ENCODE assay signal across 12 cellular contexts in genomic region chr15:68652141-68652540, GRCh38.
A peak's percentile ranks its signal among the peaks of the same experiment; 100 is the strongest.
DNase-seq lines count a peak whose midpoint lies in the region; ATAC-seq, FAIRE-seq and TF ChIP-seq lines count a peak whose summit lies in the region.
"Had no signal": no experiment of that assay in that cellular context is flagged by ENCODE, and none has a peak within 500 bp of the region (broad histone marks: within the 10 kb centered on the region; RNA-seq: fewer than 3 reads in every experiment).

No MANE protein-coding gene starts in this region.

- DNase-seq in H54 (ENCODE audit: insufficient read length, low spot score), result peak; percentile 25
- DNase-seq in NCI-H69 (lab: John Stamatoyannopoulos, UW), result peak; percentile 13
- DNase-seq in cardiac septum (ENCODE audit: low spot score), result peak; percentile 72
- DNase-seq in renal cortical epithelial cell (ENCODE audit: low read depth), result peak; percentile 74
- DNase-seq in activated naive CD4-positive, alpha-beta T cell (lab: John Stamatoyannopoulos, UW), result no peak
- no peak for DNase-seq in effector CD8-positive, alpha-beta T cell (lab: John Stamatoyannopoulos, UW)
- DNase-seq: activated T-cell treated with anti-CD3 and anti-CD28 coated beads, Interleukin-2, amount 50 U/mL, for 4 hours; cerebellar nuclear complex; DMS153; OCI-M1; stimulated activated CD4-positive, alpha-beta T cell treated with anti-CD3 and anti-CD28 coated beads, Interleukin-12 subunit alpha, Interleukin-12 subunit beta, amount 100 ng/mL, for 4 hours had no signal

- FAIRE-seq in H54 (lab: Jason Lieb, UNC), result peak; percentile 45

- TF ChIP-seq POLR2A in H54 (IDR thresholded peaks at IDR 0.05; ENCODE audit: low read depth, low read length), result no peak

- ATAC-seq in HG02642 (IDR thresholded peaks at IDR 0.05; ENCODE audit: poor library complexity, unreplicated experiment), result no peak
- ATAC-seq: activated T-cell treated with anti-CD3 and anti-CD28 coated beads, Interleukin-2, amount 50 U/mL, for 4 hours had no signal

- intact Hi-C loops in cardiac septum (cut with DNase I), result no loop called here

Comparison
In these comparisons a context has a peak if more than half of its experiments do, and no peak if none do; other contexts are left out.
1. DNase-seq: peak in H54 (single experiment), NCI-H69 (single experiment), cardiac septum (single experiment) and renal cortical epithelial cell (single experiment); none in activated naive CD4-positive, alpha-beta T cell (0 of 4) and effector CD8-positive, alpha-beta T cell (single experiment).